ENCODE assay signal across 10 cellular contexts in the genomic region with DNA sequence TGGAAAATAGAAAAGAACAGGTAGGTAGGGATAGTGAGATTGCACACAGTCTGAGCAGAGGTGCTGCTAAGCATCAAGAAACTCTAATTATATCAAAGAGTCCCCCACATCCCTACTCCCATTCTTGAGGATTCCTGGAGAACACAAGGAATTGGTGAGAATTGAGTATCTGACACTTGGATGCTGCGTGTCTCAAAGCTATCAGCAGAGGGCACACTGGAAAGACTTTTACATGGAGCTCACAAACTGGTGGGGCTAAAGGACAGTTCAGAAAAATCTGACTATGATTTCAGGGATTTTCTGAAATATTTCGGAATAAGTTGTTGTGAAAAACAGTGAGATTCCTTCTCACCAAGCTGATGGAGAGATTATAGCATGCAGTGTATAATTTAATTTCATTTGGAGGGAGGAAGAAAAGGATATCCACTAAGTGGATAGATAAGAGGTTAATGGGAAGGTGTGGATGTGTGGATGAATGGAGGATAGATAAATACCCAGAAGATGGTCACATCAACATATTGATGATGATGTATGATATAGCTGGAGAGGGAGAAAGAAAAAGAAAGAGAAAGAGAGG.
A peak's percentile ranks its signal among the peaks of the same experiment; 100 is the strongest.
DNase-seq lines count a peak whose midpoint lies in the region; FAIRE-seq and TF ChIP-seq lines count a peak whose summit lies in the region.
"Had no signal": no experiment of that assay in that cellular context is flagged by ENCODE, and none has a peak within 500 bp of the region (broad histone marks: within the 10 kb centered on the region; RNA-seq: fewer than 3 reads in every experiment).

No MANE protein-coding gene starts in this region.

- TF ChIP-seq POLR2A in H1 (IDR thresholded peaks at IDR 0.05; ENCODE audit: control extremely low read depth in 1 of 2, low read depth in 2 of 2, low read length in 2 of 2) = no peak

- H2BK20ac ChIP-seq in H1 (ENCODE audit: low read length) = no peak overlapping the region

- no peak overlapping the region for H3K27ac ChIP-seq in H1 (ENCODE audit: low read depth, low read length)
- H3K27ac ChIP-seq: SK-N-MC had no signal

- H2BK12ac ChIP-seq in H1 (ENCODE audit: low read depth, low read length) = no peak overlapping the region

- no peak overlapping the region for H3K9ac ChIP-seq in H1 (replicated peaks in 1 of 4; ENCODE audit: extremely low read depth in 1 of 4, low read depth in 3 of 4, low read length in 3 of 4)

- H4K20me1 ChIP-seq in H1 (replicated peaks in 1 of 2; ENCODE audit: control insufficient read depth in 1 of 2, insufficient read depth in 2 of 2, low read length in 2 of 2) = no peaks in the 10 kb centered on the region

- H3K56ac ChIP-seq in H1 (replicated peaks; ENCODE audit: insufficient read length, low read depth, low read length) = no peak overlapping the region

- H3K14ac ChIP-seq in H1 (ENCODE audit: insufficient read length) = no peak overlapping the region

- CTCF ChIA-PET in H1 (lab: Charles Lee; ENCODE audit: partially characterized antibody) = interaction anchor here (0.7 to 2.6 kb wide), 16 partner anchors 9 to 426 kb away, joined by 3 to 28 read pairs (median 3); no protein-coding TSS in a partner anchor

- H3K27me3 ChIP-seq in H1 (replicated peaks in 1 of 4; ENCODE audit: control insufficient read depth in 3 of 4, extremely low read depth in 1 of 4, insufficient read depth in 3 of 4, low read length in 3 of 4) = no peaks in the 10 kb centered on the region

- no peaks in the 10 kb centered on the region for H3K79me1 ChIP-seq in H1 (ENCODE audit: low read depth, low read length)

- no peak overlapping the region for H3K4ac ChIP-seq in H1 (replicated peaks; ENCODE audit: insufficient read length, low read depth, low read length)

- H2BK120ac ChIP-seq in H1 (replicated peaks; ENCODE audit: low read depth, low read length) = no peak overlapping the region

- no peaks in the 10 kb centered on the region for H3K4me1 ChIP-seq in H1 (replicated peaks in 1 of 4; ENCODE audit: control insufficient read depth in 3 of 4, insufficient read depth in 4 of 4, low read length in 3 of 4)

- no peak overlapping the region for H2AFZ ChIP-seq in H1 (ENCODE audit: low read length)

- H3K23ac ChIP-seq in H1 (ENCODE audit: insufficient read length) = no peak overlapping the region

- no peak overlapping the region for H3K4me3 ChIP-seq in H1 (ENCODE audit: extremely low read depth in 1 of 4, insufficient read depth in 2 of 4, low read depth in 3 of 4, low read length in 4 of 4)
- H3K4me3 ChIP-seq in retinal pigment epithelial cell (ENCODE audit: low read length) = no peak overlapping the region
- H3K4me3 ChIP-seq: SK-N-MC had no signal

- peaks cover 12 to 14% of the 10 kb centered on the region in 2 experiments for H3K9me3 ChIP-seq in H1 (ENCODE audit: insufficient read depth in 2 of 2, low read depth in 1 of 2, low read length in 1 of 2)

- H3K4me2 ChIP-seq in H1 (ENCODE audit: insufficient read depth in 1 of 2, low read depth in 2 of 2, low read length in 2 of 2) = no peak overlapping the region

- TF ChIP-seq CTCF in H1 (IDR thresholded peaks at IDR 0.05; ENCODE audit: control extremely low read depth in 1 of 3, insufficient read depth in 1 of 3, low read depth in 1 of 3, low read length in 3 of 3) (peak in 2 of 3 experiments; percentile 63 to 67; a peak in 3 of 4 replicates), retinal pigment epithelial cell (conservative IDR thresholded peaks at IDR 0.05; ENCODE audit: low read depth, low read length) (peak; percentile 73)

- H2AK5ac ChIP-seq in H1 (ENCODE audit: low read depth, low read length) = no peak overlapping the region

- WGBS in H1 (ENCODE audit: extremely low coverage in 1 of 2, insufficient coverage in 1 of 2, insufficient read length in 1 of 2, insufficient replicate concordance in 2 of 2, low coverage in 1 of 2, low lambda C conversion rate in 2 of 2, missing lambda C conversion rate in 1 of 2), 2 experiments = 40% methylated on average over 2 of the region's 2 CpGs; no CpG with 5 or more reads in 1 of the 2 experiments

- no peak overlapping the region for H2BK15ac ChIP-seq in H1 (ENCODE audit: low read length)

- H3K23me2 ChIP-seq in H1 (ENCODE audit: low read depth, low read length) = no peaks in the 10 kb centered on the region

- no peak for TF ChIP-seq EP300 in H1 (IDR thresholded peaks at IDR 0.05; ENCODE audit: borderline replicate concordance in 1 of 2, low read depth in 2 of 2, low read length in 2 of 2)

- POLR2A ChIA-PET in H1 (lab: Charles Lee; ENCODE audit: partially characterized antibody) = no interaction called here

- peak; percentile 89 for FAIRE-seq in H1 (lab: Jason Lieb, UNC)
- FAIRE-seq: colon had no signal

- H3K79me2 ChIP-seq in H1 (ENCODE audit: control insufficient read depth in 1 of 2, insufficient read depth in 2 of 2, low read length in 2 of 2) = no peaks in the 10 kb centered on the region

- no peak overlapping the region for H4K5ac ChIP-seq in H1 (ENCODE audit: insufficient read length, low read depth, low read length)

- H3K18ac ChIP-seq in H1 (ENCODE audit: extremely low read depth, low read length) = no peak overlapping the region

- H3K36me3 ChIP-seq in H1 (ENCODE audit: control insufficient read depth in 2 of 4, insufficient read depth in 4 of 4, low read length in 3 of 4) = no peaks in the 10 kb centered on the region; a peak in 1 of 8 replicates

- H4K8ac ChIP-seq in H1 (ENCODE audit: extremely low read depth, insufficient read depth, low read length) = no peak overlapping the region

- peak; percentile 68 for TF ChIP-seq RAD21 in H1 (IDR thresholded peaks at IDR 0.05 in 1 of 2, conservative IDR thresholded peaks at IDR 0.05 in 1 of 2; ENCODE audit: low read depth in 2 of 2, low read length in 2 of 2)

- H2BK5ac ChIP-seq in H1 (ENCODE audit: low read depth, low read length) = no peak overlapping the region

- DNase-seq in NCI-H2227 (lab: John Stamatoyannopoulos, UW; ENCODE audit: unreplicated experiment) = peak; percentile 4
- no peak for DNase-seq in NCI-H2227 treated with DMSO at 0.1 percent for 48 hours (lab: John Stamatoyannopoulos, UW)
- DNase-seq in NAMALWA (ENCODE audit: low spot score) = peak; percentile 5
- no peak for DNase-seq in H1 (ENCODE audit: low read depth in 1 of 2, low spot score in 2 of 2)
- no peak for DNase-seq in retinal pigment epithelial cell (ENCODE audit: low read depth)
- no peak for DNase-seq in NCI-H1694 (lab: John Stamatoyannopoulos, UW)
- DNase-seq in NCI-H1436 treated with DMSO at 0.1 percent for 48 hours (lab: John Stamatoyannopoulos, UW) = no peak
- DNase-seq in DMS79 treated with DMSO at 0.1 percent for 48 hours (lab: John Stamatoyannopoulos, UW) = no peak

- no peak overlapping the region for H4K91ac ChIP-seq in H1 (replicated peaks; ENCODE audit: insufficient read length, low read length)

TF ChIP-seq in H1, 55 proteins besides CTCF, POLR2A, EP300 and RAD21:
- no peak for TF ChIP-seq NANOG (IDR thresholded peaks at IDR 0.05; ENCODE audit: insufficient read depth, low read depth, low read length, poor library complexity, severe bottlenecking)
- TF ChIP-seq JUN (IDR thresholded peaks at IDR 0.05; ENCODE audit: low read depth, low read length) = no peak
- TF ChIP-seq TBP (IDR thresholded peaks at IDR 0.05; ENCODE audit: low read depth, low read length) = no peak
- no peak for TF ChIP-seq SRF (IDR thresholded peaks at IDR 0.05; ENCODE audit: low read depth, low read length)
- TF ChIP-seq SIN3A (conservative IDR thresholded peaks at IDR 0.05 in 1 of 2, IDR thresholded peaks at IDR 0.05 in 1 of 2; ENCODE audit: low read depth in 1 of 2, low read length in 2 of 2) = no peak
- TF ChIP-seq KDM1A (IDR thresholded peaks at IDR 0.05; ENCODE audit: borderline replicate concordance, low read length) = no peak
- TF ChIP-seq, protein P1, sequence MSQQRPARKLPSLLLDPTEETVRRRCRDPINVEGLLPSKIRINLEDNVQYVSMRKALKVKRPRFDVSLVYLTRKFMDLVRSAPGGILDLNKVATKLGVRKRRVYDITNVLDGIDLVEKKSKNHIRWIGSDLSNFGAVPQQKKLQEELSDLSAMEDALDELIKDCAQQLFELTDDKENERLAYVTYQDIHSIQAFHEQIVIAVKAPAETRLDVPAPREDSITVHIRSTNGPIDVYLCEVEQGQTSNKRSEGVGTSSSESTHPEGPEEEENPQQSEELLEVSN (IDR thresholded peaks at IDR 0.05) = no peak
- no peak for TF ChIP-seq CTBP2 (IDR thresholded peaks at IDR 0.05; ENCODE audit: borderline replicate concordance, insufficient read depth, insufficient read length, low read length)
- no peak for TF ChIP-seq FOSL1 (IDR thresholded peaks at IDR 0.05; ENCODE audit: insufficient read depth, low read depth, low read length)
- no peak for TF ChIP-seq CHD1 (IDR thresholded peaks at IDR 0.05; ENCODE audit: low read depth, low read length)
- TF ChIP-seq ASH2L (IDR thresholded peaks at IDR 0.05; ENCODE audit: low read length) = no peak
- no peak for TF ChIP-seq GABPA (IDR thresholded peaks at IDR 0.05; ENCODE audit: borderline replicate concordance, insufficient read depth, low read length)
- TF ChIP-seq BCL11A (IDR thresholded peaks at IDR 0.05; ENCODE audit: low read depth in 2 of 2, low read length in 2 of 2) = no peak
- TF ChIP-seq, protein P2, sequence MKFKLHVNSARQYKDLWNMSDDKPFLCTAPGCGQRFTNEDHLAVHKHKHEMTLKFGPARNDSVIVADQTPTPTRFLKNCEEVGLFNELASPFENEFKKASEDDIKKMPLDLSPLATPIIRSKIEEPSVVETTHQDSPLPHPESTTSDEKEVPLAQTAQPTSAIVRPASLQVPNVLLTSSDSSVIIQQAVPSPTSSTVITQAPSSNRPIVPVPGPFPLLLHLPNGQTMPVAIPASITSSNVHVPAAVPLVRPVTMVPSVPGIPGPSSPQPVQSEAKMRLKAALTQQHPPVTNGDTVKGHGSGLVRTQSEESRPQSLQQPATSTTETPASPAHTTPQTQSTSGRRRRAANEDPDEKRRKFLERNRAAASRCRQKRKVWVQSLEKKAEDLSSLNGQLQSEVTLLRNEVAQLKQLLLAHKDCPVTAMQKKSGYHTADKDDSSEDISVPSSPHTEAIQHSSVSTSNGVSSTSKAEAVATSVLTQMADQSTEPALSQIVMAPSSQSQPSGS (IDR thresholded peaks at IDR 0.05; ENCODE audit: low read length) = no peak
- no peak for TF ChIP-seq GTF2F1 (IDR thresholded peaks at IDR 0.05; ENCODE audit: borderline replicate concordance, low read depth, low read length)
- TF ChIP-seq SUZ12 (IDR thresholded peaks at IDR 0.05; ENCODE audit: low read length) = no peak
- no peak for TF ChIP-seq KDM4A (IDR thresholded peaks at IDR 0.05; ENCODE audit: low read depth, low read length, severe bottlenecking)
- TF ChIP-seq SAP30 (IDR thresholded peaks at IDR 0.05; ENCODE audit: insufficient read depth, insufficient replicate concordance, low read length) = no peak

Comparison
In these comparisons a context has a peak if more than half of its experiments do, and no peak if none do; other contexts are left out.
1. DNase-seq: peak in NCI-H2227 (single experiment) and NAMALWA (single experiment); none in NCI-H2227 treated with DMSO at 0.1 percent for 48 hours (single experiment), H1 (0 of 2), retinal pigment epithelial cell (single experiment), NCI-H1694 (single experiment), NCI-H1436 treated with DMSO at 0.1 percent for 48 hours (single experiment) and DMS79 treated with DMSO at 0.1 percent for 48 hours (single experiment).